ENCODE assay signal across 1 cellular context in genomic region chr15:72238586-72238985, GRCh38.
TF ChIP-seq lines count a peak whose summit lies in the region.

No MANE protein-coding gene starts in this region.

TF ChIP-seq in HCT116, 20 proteins besides CTCF, POLR2A, EP300 and RAD21 (continued from another document):
- TF ChIP-seq POLR2AphosphoS5 (IDR thresholded peaks at IDR 0.05; ENCODE audit: low read depth, low read length), result no peak
- no peak for TF ChIP-seq EZH2phosphoT487 (IDR thresholded peaks at IDR 0.05; ENCODE audit: borderline replicate concordance)
- TF ChIP-seq SP1 (IDR thresholded peaks at IDR 0.05; ENCODE audit: low read depth), result no peak
- no peak for TF ChIP-seq EZH2 (IDR thresholded peaks at IDR 0.05)
- no peak for TF ChIP-seq SRF (IDR thresholded peaks at IDR 0.05; ENCODE audit: low read depth)
- no peak for TF ChIP-seq ATF3 (IDR thresholded peaks at IDR 0.05)
- TF ChIP-seq ZBTB33 (IDR thresholded peaks at IDR 0.05; ENCODE audit: extremely low read depth, insufficient replicate concordance, low read length), result no peak
- TF ChIP-seq ZNF274 (IDR thresholded peaks at IDR 0.05; ENCODE audit: low read depth, low read length), result no peak
- no peak for TF ChIP-seq SIN3A (IDR thresholded peaks at IDR 0.05; ENCODE audit: low read depth)
- TF ChIP-seq TCF7L2 (IDR thresholded peaks at IDR 0.05; ENCODE audit: borderline replicate concordance, extremely low read depth, insufficient read depth, insufficient read length), result no peak
- TF ChIP-seq REST (IDR thresholded peaks at IDR 0.05; ENCODE audit: low read depth), result no peak
- no peak for TF ChIP-seq CBX3 (IDR thresholded peaks at IDR 0.05; ENCODE audit: low read depth)
- TF ChIP-seq JUND (IDR thresholded peaks at IDR 0.05), result no peak
- no peak for TF ChIP-seq ZFX (IDR thresholded peaks at IDR 0.05)
- TF ChIP-seq MAX (IDR thresholded peaks at IDR 0.05), result no peak
- no peak for TF ChIP-seq CEBPB (IDR thresholded peaks at IDR 0.05; ENCODE audit: low read depth)
TF ChIP-seq in HCT116: peak in this region for 0.
